ENCODE assay signal across 1 cellular context in genomic region chr1:6646499-6647148, GRCh38.
TF ChIP-seq lines count a peak whose summit lies in the region.

No MANE protein-coding gene starts in this region.

TF ChIP-seq in WTC11, 78 proteins besides CTCF, POLR2A, EP300 and RAD21 (continued from another document):
- TF ChIP-seq ZNF219 (CRISPR knock-in tag; IDR thresholded peaks at IDR 0.05; ENCODE audit: borderline replicate concordance) (no peak), GTF2I (CRISPR knock-in tag; conservative IDR thresholded peaks at IDR 0.05) (no peak), ERG (CRISPR knock-in tag; IDR thresholded peaks at IDR 0.05) (no peak), ZNF121 (CRISPR knock-in tag; IDR thresholded peaks at IDR 0.05) (no peak), GRHL2 (CRISPR knock-in tag; IDR thresholded peaks at IDR 0.05; ENCODE audit: insufficient replicate concordance, severe bottlenecking) (no peak), IRF2 (CRISPR knock-in tag; IDR thresholded peaks at IDR 0.05; ENCODE audit: borderline replicate concordance, low read depth) (no peak), AFF4 (CRISPR knock-in tag; IDR thresholded peaks at IDR 0.05; ENCODE audit: borderline replicate concordance) (no peak)
- TF ChIP-seq, protein P1, sequence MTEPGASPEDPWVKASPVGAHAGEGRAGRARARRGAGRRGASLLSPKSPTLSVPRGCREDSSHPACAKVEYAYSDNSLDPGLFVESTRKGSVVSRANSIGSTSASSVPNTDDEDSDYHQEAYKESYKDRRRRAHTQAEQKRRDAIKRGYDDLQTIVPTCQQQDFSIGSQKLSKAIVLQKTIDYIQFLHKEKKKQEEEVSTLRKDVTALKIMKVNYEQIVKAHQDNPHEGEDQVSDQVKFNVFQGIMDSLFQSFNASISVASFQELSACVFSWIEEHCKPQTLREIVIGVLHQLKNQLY (CRISPR knock-in tag; IDR thresholded peaks at IDR 0.05), result no peak
- TF ChIP-seq, protein P2, sequence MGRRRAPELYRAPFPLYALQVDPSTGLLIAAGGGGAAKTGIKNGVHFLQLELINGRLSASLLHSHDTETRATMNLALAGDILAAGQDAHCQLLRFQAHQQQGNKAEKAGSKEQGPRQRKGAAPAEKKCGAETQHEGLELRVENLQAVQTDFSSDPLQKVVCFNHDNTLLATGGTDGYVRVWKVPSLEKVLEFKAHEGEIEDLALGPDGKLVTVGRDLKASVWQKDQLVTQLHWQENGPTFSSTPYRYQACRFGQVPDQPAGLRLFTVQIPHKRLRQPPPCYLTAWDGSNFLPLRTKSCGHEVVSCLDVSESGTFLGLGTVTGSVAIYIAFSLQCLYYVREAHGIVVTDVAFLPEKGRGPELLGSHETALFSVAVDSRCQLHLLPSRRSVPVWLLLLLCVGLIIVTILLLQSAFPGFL (CRISPR knock-in tag; IDR thresholded peaks at IDR 0.05; ENCODE audit: borderline replicate concordance), result no peak
- TF ChIP-seq, protein P3, sequence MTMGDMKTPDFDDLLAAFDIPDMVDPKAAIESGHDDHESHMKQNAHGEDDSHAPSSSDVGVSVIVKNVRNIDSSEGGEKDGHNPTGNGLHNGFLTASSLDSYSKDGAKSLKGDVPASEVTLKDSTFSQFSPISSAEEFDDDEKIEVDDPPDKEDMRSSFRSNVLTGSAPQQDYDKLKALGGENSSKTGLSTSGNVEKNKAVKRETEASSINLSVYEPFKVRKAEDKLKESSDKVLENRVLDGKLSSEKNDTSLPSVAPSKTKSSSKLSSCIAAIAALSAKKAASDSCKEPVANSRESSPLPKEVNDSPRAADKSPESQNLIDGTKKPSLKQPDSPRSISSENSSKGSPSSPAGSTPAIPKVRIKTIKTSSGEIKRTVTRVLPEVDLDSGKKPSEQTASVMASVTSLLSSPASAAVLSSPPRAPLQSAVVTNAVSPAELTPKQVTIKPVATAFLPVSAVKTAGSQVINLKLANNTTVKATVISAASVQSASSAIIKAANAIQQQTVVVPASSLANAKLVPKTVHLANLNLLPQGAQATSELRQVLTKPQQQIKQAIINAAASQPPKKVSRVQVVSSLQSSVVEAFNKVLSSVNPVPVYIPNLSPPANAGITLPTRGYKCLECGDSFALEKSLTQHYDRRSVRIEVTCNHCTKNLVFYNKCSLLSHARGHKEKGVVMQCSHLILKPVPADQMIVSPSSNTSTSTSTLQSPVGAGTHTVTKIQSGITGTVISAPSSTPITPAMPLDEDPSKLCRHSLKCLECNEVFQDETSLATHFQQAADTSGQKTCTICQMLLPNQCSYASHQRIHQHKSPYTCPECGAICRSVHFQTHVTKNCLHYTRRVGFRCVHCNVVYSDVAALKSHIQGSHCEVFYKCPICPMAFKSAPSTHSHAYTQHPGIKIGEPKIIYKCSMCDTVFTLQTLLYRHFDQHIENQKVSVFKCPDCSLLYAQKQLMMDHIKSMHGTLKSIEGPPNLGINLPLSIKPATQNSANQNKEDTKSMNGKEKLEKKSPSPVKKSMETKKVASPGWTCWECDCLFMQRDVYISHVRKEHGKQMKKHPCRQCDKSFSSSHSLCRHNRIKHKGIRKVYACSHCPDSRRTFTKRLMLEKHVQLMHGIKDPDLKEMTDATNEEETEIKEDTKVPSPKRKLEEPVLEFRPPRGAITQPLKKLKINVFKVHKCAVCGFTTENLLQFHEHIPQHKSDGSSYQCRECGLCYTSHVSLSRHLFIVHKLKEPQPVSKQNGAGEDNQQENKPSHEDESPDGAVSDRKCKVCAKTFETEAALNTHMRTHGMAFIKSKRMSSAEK (CRISPR knock-in tag; IDR thresholded peaks at IDR 0.05; ENCODE audit: borderline replicate concordance), result no peak
